Comparison of ENCODE assay signal across 1 cellular context in genomic region chr14:99670361-99671229, GRCh38.
TF ChIP-seq lines count a peak whose summit lies in the region.

No MANE protein-coding gene starts in this region.

TF ChIP-seq in SK-N-SH treated with all-trans-retinoic acid at 6 μM for 48 hours, 23 proteins besides CTCF, POLR2A, EP300 and RAD21 (continued from another document):
- TF ChIP-seq TCF4 (CRISPR knock-in tag; IDR thresholded peaks at IDR 0.05; ENCODE audit: borderline replicate concordance) (no peak), ZNF70 (CRISPR knock-in tag; IDR thresholded peaks at IDR 0.05) (no peak), ARNTL (CRISPR knock-in tag; IDR thresholded peaks at IDR 0.05; ENCODE audit: borderline replicate concordance, low read depth) (no peak), ZFP30 (CRISPR knock-in tag; IDR thresholded peaks at IDR 0.05) (no peak), GLIS3 (CRISPR knock-in tag; IDR thresholded peaks at IDR 0.05) (no peak), ZNF565 (CRISPR knock-in tag; conservative IDR thresholded peaks at IDR 0.05; ENCODE audit: low read depth) (no peak), BACH2 (CRISPR knock-in tag; IDR thresholded peaks at IDR 0.05; ENCODE audit: borderline replicate concordance) (no peak), CSRNP3 (CRISPR knock-in tag; IDR thresholded peaks at IDR 0.05) (no peak), ESRRG (CRISPR knock-in tag; IDR thresholded peaks at IDR 0.05) (no peak), ISL1 (CRISPR knock-in tag; IDR thresholded peaks at IDR 0.05) (no peak), TOX (CRISPR knock-in tag; IDR thresholded peaks at IDR 0.05; ENCODE audit: borderline replicate concordance) (no peak), RARB (CRISPR knock-in tag; IDR thresholded peaks at IDR 0.05) (no peak), CSDC2 (CRISPR knock-in tag; IDR thresholded peaks at IDR 0.05) (no peak)
- TF ChIP-seq, protein P1, sequence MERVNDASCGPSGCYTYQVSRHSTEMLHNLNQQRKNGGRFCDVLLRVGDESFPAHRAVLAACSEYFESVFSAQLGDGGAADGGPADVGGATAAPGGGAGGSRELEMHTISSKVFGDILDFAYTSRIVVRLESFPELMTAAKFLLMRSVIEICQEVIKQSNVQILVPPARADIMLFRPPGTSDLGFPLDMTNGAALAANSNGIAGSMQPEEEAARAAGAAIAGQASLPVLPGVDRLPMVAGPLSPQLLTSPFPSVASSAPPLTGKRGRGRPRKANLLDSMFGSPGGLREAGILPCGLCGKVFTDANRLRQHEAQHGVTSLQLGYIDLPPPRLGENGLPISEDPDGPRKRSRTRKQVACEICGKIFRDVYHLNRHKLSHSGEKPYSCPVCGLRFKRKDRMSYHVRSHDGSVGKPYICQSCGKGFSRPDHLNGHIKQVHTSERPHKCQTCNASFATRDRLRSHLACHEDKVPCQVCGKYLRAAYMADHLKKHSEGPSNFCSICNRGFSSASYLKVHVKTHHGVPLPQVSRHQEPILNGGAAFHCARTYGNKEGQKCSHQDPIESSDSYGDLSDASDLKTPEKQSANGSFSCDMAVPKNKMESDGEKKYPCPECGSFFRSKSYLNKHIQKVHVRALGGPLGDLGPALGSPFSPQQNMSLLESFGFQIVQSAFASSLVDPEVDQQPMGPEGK (CRISPR knock-in tag; IDR thresholded peaks at IDR 0.05; ENCODE audit: borderline replicate concordance) = no peak
